In genomic region chr20:17315491-17316231, GRCh38 we compare ENCODE assay signal across 16 cellular contexts.
A peak's percentile ranks its signal among the peaks of the same experiment; 100 is the strongest.
DNase-seq lines count a peak whose midpoint lies in the region; ATAC-seq and TF ChIP-seq lines count a peak whose summit lies in the region.
"Had no signal": no experiment of that assay in that cellular context is flagged by ENCODE, and none has a peak within 500 bp of the region (broad histone marks: within the 10 kb centered on the region; RNA-seq: fewer than 3 reads in every experiment).

No MANE protein-coding gene starts in this region.

- H3K4me1 ChIP-seq in foreskin keratinocyte = peaks cover 3% of the 10 kb centered on the region
- H3K4me1 ChIP-seq in colonic mucosa = no peaks in the 10 kb centered on the region

- no peaks in the 10 kb centered on the region for H3K9me3 Mint-ChIP-seq in stimulated activated naive CD8-positive, alpha-beta T cell treated with anti-CD3 and anti-CD28 coated beads, Interleukin-15, amount 100 ng/mL, for 72 hours
- H3K9me3 Mint-ChIP-seq: central memory CD8-positive, alpha-beta T cell; effector memory CD8-positive, alpha-beta T cell had no signal

- no peaks in the 10 kb centered on the region for H3K4me1 Mint-ChIP-seq in stimulated activated naive CD8-positive, alpha-beta T cell treated with anti-CD3 and anti-CD28 coated beads, Interleukin-15, amount 100 ng/mL, for 72 hours
- H3K4me1 Mint-ChIP-seq: central memory CD8-positive, alpha-beta T cell had no signal

- H3K27me3 ChIP-seq in foreskin keratinocyte (peaks cover 20% of the 10 kb centered on the region), colonic mucosa (peaks cover 7% of the 10 kb centered on the region)

- TF ChIP-seq CTCF in foreskin keratinocyte (conservative IDR thresholded peaks at IDR 0.05) = no peak
- no peak for TF ChIP-seq CTCF in colonic mucosa (IDR thresholded peaks at IDR 0.05)

- intact Hi-C loops in colonic mucosa (cut with DNase I) = no loop called here

- no peaks in the 10 kb centered on the region for H3K9me3 ChIP-seq in colonic mucosa
- H3K9me3 ChIP-seq: mucosa of descending colon had no signal

- H3K9ac ChIP-seq in colonic mucosa (ENCODE audit: low read depth in 2 of 2, low read length in 2 of 2) = no peak overlapping the region

- peaks cover 40% of the 10 kb centered on the region for H3K27me3 Mint-ChIP-seq in stimulated activated naive CD8-positive, alpha-beta T cell treated with anti-CD3 and anti-CD28 coated beads, Interleukin-15, amount 100 ng/mL, for 72 hours

- no peak overlapping the region for H3K4me3 ChIP-seq in colonic mucosa
- H3K4me3 ChIP-seq: mucosa of descending colon had no signal

- H3K27ac ChIP-seq in foreskin keratinocyte (no peak overlapping the region), colonic mucosa (no peak overlapping the region)

- no peak for DNase-seq in stimulated activated naive CD8-positive, alpha-beta T cell treated with anti-CD3 and anti-CD28 coated beads, Interleukin-15, amount 100 ng/mL, for 72 hours
- DNase-seq in stimulated activated naive CD8-positive, alpha-beta T cell treated with anti-CD3 and anti-CD28 coated beads, Interleukin-15, Interleukin-2, amounts not matched to agents 100 U/mL and 50 U/mL, for 24 hours = no peak
- no peak for DNase-seq in foreskin keratinocyte
- peak; percentile 71 for DNase-seq in retina
- no peak for DNase-seq in colonic mucosa
- no peak for DNase-seq in NCI-H748 treated with DMSO at 0.1 percent for 48 hours (lab: John Stamatoyannopoulos, UW)
- DNase-seq in T-helper 2 cell = no peak
- DNase-seq in stimulated activated CD4-positive, alpha-beta T cell treated with anti-CD3 and anti-CD28 coated beads, Interleukin-15, amount 100 ng/mL, for 24 hours = no peak
- DNase-seq: activated effector memory CD4-positive, alpha-beta T cell treated with anti-CD3 and anti-CD28 coated beads, Interleukin-2, amount 50 U/mL, for 16 hours; DMS79 treated with DMSO at 0.1 percent for 48 hours; effector memory CD8-positive, alpha-beta T cell; hippocampal formation; mucosa of descending colon; NCI-H1436; stimulated activated CD4-positive, alpha-beta T cell treated with anti-CD3 and anti-CD28 coated beads, Interleukin-2, amount 100 ng/mL, for 48 hours had no signal

- H3K27ac Mint-ChIP-seq in stimulated activated naive CD8-positive, alpha-beta T cell treated with anti-CD3 and anti-CD28 coated beads, Interleukin-15, amount 100 ng/mL, for 72 hours = no peak overlapping the region
- H3K27ac Mint-ChIP-seq: effector memory CD8-positive, alpha-beta T cell had no signal

- no peaks in the 10 kb centered on the region for H3K36me3 ChIP-seq in colonic mucosa

- peak; percentile 7 for ATAC-seq in stimulated activated naive CD8-positive, alpha-beta T cell treated with anti-CD3 and anti-CD28 coated beads, Interleukin-15, amount 100 ng/mL, for 72 hours
- no peak for ATAC-seq in stimulated activated naive CD8-positive, alpha-beta T cell treated with anti-CD3 and anti-CD28 coated beads, Interleukin-15, Interleukin-2, amounts not matched to agents 100 U/mL and 50 U/mL, for 24 hours
- peak; percentile 41 for ATAC-seq in foreskin keratinocyte
- ATAC-seq: effector memory CD8-positive, alpha-beta T cell; mucosa of descending colon had no signal

- H3K4me3 Mint-ChIP-seq in stimulated activated naive CD8-positive, alpha-beta T cell treated with anti-CD3 and anti-CD28 coated beads, Interleukin-15, amount 100 ng/mL, for 72 hours = no peak overlapping the region
- H3K4me3 Mint-ChIP-seq: central memory CD8-positive, alpha-beta T cell; effector memory CD8-positive, alpha-beta T cell had no signal
